ENCODE assay signal across 22 cellular contexts in genomic region chrX:67922950-67923349, GRCh38.
"Had no signal": no experiment of that assay in that cellular context is flagged by ENCODE, and none has a peak within 500 bp of the region (broad histone marks: within the 10 kb centered on the region; RNA-seq: fewer than 3 reads in every experiment).

No MANE protein-coding gene starts in this region.

- ATAC-seq: activated CD8-positive, alpha-beta T cell treated with anti-CD3 and anti-CD28 coated beads, Interleukin-2, amount 10 ng/mL, durations not matched to agents 7 days and 5 days; SK-N-SH treated with all-trans-retinoic acid at 6 μM for 48 hours had no signal

- DNase-seq: activated CD4-positive, alpha-beta T cell treated with anti-CD3 and anti-CD28 coated beads, Interleukin-2, amount 10 ng/mL, durations not matched to agents 24 days and 14 days; activated CD4-positive, alpha-beta T cell treated with anti-CD3 and anti-CD28 coated beads, Interleukin-2, amount 50 U/mL, for 48 hours; activated CD8-positive, alpha-beta T cell treated with anti-CD3 and anti-CD28 coated beads, Interleukin-2, amount 10 ng/mL, durations not matched to agents 7 days and 5 days; activated gamma-delta T cell; activated naive CD4-positive, alpha-beta T cell treated with Interleukin-2 at 50 U/mL for 16 hours; activated naive CD8-positive, alpha-beta T cell treated with anti-CD3 and anti-CD28 coated beads, Interleukin-2, amount 10 ng/mL, durations not matched to agents 7 days and 5 days; activated T-cell treated with anti-CD3 and anti-CD28 coated beads, Interleukin-2, amount 50 U/mL, for 24 hours; amygdala; KG1; MG63; NCI-H1092; NCI-H1436 treated with DMSO at 0.1 percent for 48 hours; NCI-H1694 treated with DMSO at 0.1 percent for 48 hours; NCI-H2029; NCI-H510A; NCI-H526; NCI-H748 treated with DMSO at 0.1 percent for 48 hours; NK-92 treated with Interleukin-12 subunit alpha and Interleukin-12 subunit beta, amount 100 ng/mL, for 24 hours; OCI-M1; Right ventricle myocardium superior; T1000 had no signal
